ENCODE assay signal across 8 cellular contexts in genomic region chr15:74870496-74871213, GRCh38. TPM values are rescaled to one million over a fixed set of nuclear protein-coding genes. Genes with fewer than 3 reads are reported as not detected.
A peak's percentile ranks its signal among the peaks of the same experiment; 100 is the strongest.
DNase-seq lines count a peak whose midpoint lies in the region; ATAC-seq and TF ChIP-seq lines count a peak whose summit lies in the region.

No MANE protein-coding gene starts in this region.

- no peak for TF ChIP-seq CTCF in mammary epithelial cell (conservative IDR thresholded peaks at IDR 0.05 in 1 of 2, IDR thresholded peaks at IDR 0.05 in 1 of 2; ENCODE audit: extremely low read depth in 1 of 2, insufficient read depth in 1 of 2, low read depth in 1 of 2, low read length in 2 of 2)

- ATAC-seq in naive thymus-derived CD4-positive, alpha-beta T cell: no peak
- ATAC-seq in GM21447 (IDR thresholded peaks at IDR 0.05; ENCODE audit: unreplicated experiment): no peak

- H3K4me1 Mint-ChIP-seq in naive thymus-derived CD4-positive, alpha-beta T cell: peaks cover 47 to 80% (median 68%) of the 10 kb centered on the region in 7 donors

- H3K4me3 ChIP-seq in BLaER1 (peak overlapping the region; percentile 38), HUES64 (ENCODE audit: low read length) (no peak overlapping the region), mammary epithelial cell (replicated peaks in 1 of 3; ENCODE audit: insufficient read depth in 1 of 3, low read depth in 2 of 3, low read length in 3 of 3) (no peak overlapping the region)
- H3K4me3 ChIP-seq in naive thymus-derived CD4-positive, alpha-beta T cell (ENCODE audit: low read length): peak overlapping the region; percentile 12

- H3K36me3 Mint-ChIP-seq in naive thymus-derived CD4-positive, alpha-beta T cell: peaks cover 5 to 43% (median 14%) of the 10 kb centered on the region in 5 donors

- H3K4me3 Mint-ChIP-seq in naive thymus-derived CD4-positive, alpha-beta T cell: peak overlapping the region; percentile 81 to 100 (median 93)

- H2AFZ ChIP-seq in mammary epithelial cell (ENCODE audit: low read depth, low read length): no peak overlapping the region

- peak; percentile 58 for DNase-seq in mammary epithelial cell
- DNase-seq in naive thymus-derived CD4-positive, alpha-beta T cell: no peak
- DNase-seq in AML-193 (lab: John Stamatoyannopoulos, UW): no peak
- DNase-seq in NCI-H82 (lab: John Stamatoyannopoulos, UW): no peak
- no peak for DNase-seq in cerebellar cortex (ENCODE audit: low spot score)

- POLR2A ChIA-PET in naive thymus-derived CD4-positive, alpha-beta T cell (lab: Charles Lee): interaction anchor here (0.6 to 5.1 kb wide), 11 partner anchors 10 to 1033 kb away, joined by 3 to 45 read pairs (median 6); partner anchors contain the start of genes MPI and ULK3

- H3K9me3 ChIP-seq in BLaER1: peaks cover 7% of the 10 kb centered on the region; the same call in 1 of the 2 replicates
- H3K9me3 ChIP-seq in HUES64 (ENCODE audit: insufficient read depth, low read depth, low read length): 0 out of 2 replicates have a peak, but pooled peaks cover 3% of the 10 kb centered on the region
- no peaks in the 10 kb centered on the region for H3K9me3 ChIP-seq in mammary epithelial cell (replicated peaks; ENCODE audit: insufficient read depth, low read length)
- no peaks in the 10 kb centered on the region for H3K9me3 ChIP-seq in naive thymus-derived CD4-positive, alpha-beta T cell (ENCODE audit: control insufficient read depth in 2 of 3, low read length in 3 of 3)

- TSS peak; percentile 6 for BruUV-seq in mammary epithelial cell (replicated peaks; lab: Mats Ljungman, UMichigan)

- 35% methylated on average over 6 of the region's 6 CpGs for WGBS in HUES64
- 4% methylated on average over 6 of the region's 6 CpGs for WGBS in mammary epithelial cell (ENCODE audit: low coverage, missing lambda C conversion rate)

- H3K4me2 ChIP-seq in BLaER1 (peak overlapping the region; percentile 94), mammary epithelial cell (ENCODE audit: insufficient read depth, low read depth, low read length) (peak overlapping the region; percentile 39)

- H3K9ac ChIP-seq in BLaER1 (peak overlapping the region; percentile 73), HUES64 (ENCODE audit: low read depth, low read length) (no peak overlapping the region), mammary epithelial cell (ENCODE audit: insufficient read depth, low read length) (no peak overlapping the region)

- intact Hi-C loops in mammary epithelial cell (cut with micrococcal nuclease): no loop called here
- intact Hi-C loops in naive thymus-derived CD4-positive, alpha-beta T cell (cut with micrococcal nuclease): loop anchor here (5.0 to 10.0 kb wide), 3 partner anchors 83 to 584 kb away; partner anchors contain the start of gene SIN3A (in 2 of the 2)

- H3K27me3 ChIP-seq in BLaER1 (no peaks in the 10 kb centered on the region), HUES64 (ENCODE audit: insufficient read depth, low read length) (no peaks in the 10 kb centered on the region), mammary epithelial cell (ENCODE audit: insufficient read depth, low read length) (no peaks in the 10 kb centered on the region)
- H3K27me3 ChIP-seq in naive thymus-derived CD4-positive, alpha-beta T cell (ENCODE audit: control insufficient read depth in 2 of 2, insufficient read depth in 2 of 2, low read length in 2 of 2): no peaks in the 10 kb centered on the region

- peaks cover 29% of the 10 kb centered on the region for H3K36me3 ChIP-seq in BLaER1
- H3K36me3 ChIP-seq in HUES64 (ENCODE audit: insufficient read depth, low read length): peaks cover 10% of the 10 kb centered on the region
- peaks cover 2% of the 10 kb centered on the region for H3K36me3 ChIP-seq in mammary epithelial cell (ENCODE audit: insufficient read depth, low read length)
- H3K36me3 ChIP-seq in naive thymus-derived CD4-positive, alpha-beta T cell (ENCODE audit: control insufficient read depth in 2 of 3, insufficient read depth in 3 of 3, low read length in 3 of 3): peaks cover 0 to 7% (median 0%) of the 10 kb centered on the region in 3 experiments

- H3K27ac ChIP-seq in BLaER1 (peak overlapping the region; percentile 95), HUES64 (ENCODE audit: low read depth, low read length) (peak overlapping the region; percentile 2; the same call in 1 of the 2 replicates), mammary epithelial cell (ENCODE audit: insufficient read depth, low read depth, low read length) (no peak overlapping the region)
- H3K27ac ChIP-seq in naive thymus-derived CD4-positive, alpha-beta T cell (ENCODE audit: low read depth, low read length): peak overlapping the region; percentile 64

- dilution Hi-C loops in mammary epithelial cell (cut with HindIII; ENCODE audit: low sequenced_read_pairs): no loop called here

- H3K9me3 Mint-ChIP-seq in naive thymus-derived CD4-positive, alpha-beta T cell: peaks cover 0 to 4% (median 0%) of the 10 kb centered on the region in 11 donors

- H3K27me3 Mint-ChIP-seq in naive thymus-derived CD4-positive, alpha-beta T cell: no peaks in the 10 kb centered on the region

- H3K4me1 ChIP-seq in BLaER1 (peaks cover 78% of the 10 kb centered on the region), HUES64 (ENCODE audit: insufficient read depth, low read length) (peaks cover 14% of the 10 kb centered on the region; the same call in 1 of the 2 replicates), mammary epithelial cell (ENCODE audit: insufficient read depth, low read length) (peaks cover 54% of the 10 kb centered on the region)
- H3K4me1 ChIP-seq in naive thymus-derived CD4-positive, alpha-beta T cell (ENCODE audit: control insufficient read depth in 2 of 2, insufficient read depth in 2 of 2, low read length in 2 of 2): peaks cover 59 to 62% of the 10 kb centered on the region in 2 donors

- peak overlapping the region; percentile 68 to 99 (median 90) for H3K27ac Mint-ChIP-seq in naive thymus-derived CD4-positive, alpha-beta T cell

- peaks cover 61% of the 10 kb centered on the region for H3K79me2 ChIP-seq in mammary epithelial cell (ENCODE audit: insufficient read depth, low read length)

- CTCF ChIA-PET in mammary epithelial cell (lab: Charles Lee; ENCODE audit: low non-redundant PET): interaction anchor here (0.5 to 0.7 kb wide), 2 partner anchors 31 to 482 kb away, joined by 3 to 4 read pairs; no protein-coding TSS in a partner anchor
- CTCF ChIA-PET in naive thymus-derived CD4-positive, alpha-beta T cell (lab: Charles Lee): interaction anchor here (1.0 to 5.0 kb wide), 7 partner anchors 10 to 90 kb away, joined by 4 to 30 read pairs (median 6); no protein-coding TSS in a partner anchor

- peaks cover 68% of the 10 kb centered on the region for H4K20me1 ChIP-seq in BLaER1
- H4K20me1 ChIP-seq in mammary epithelial cell (ENCODE audit: insufficient read depth, low read length): no peaks in the 10 kb centered on the region

- in situ Hi-C loops in mammary epithelial cell (cut with MboI; ENCODE audit: low sequenced_read_pairs in 2 of 2): no loop called here

RNA-seq across cellular contexts. Expression of gene SCAMP2, which starts 2.5 kb away (rescaled TPM):
- 19.9 TPM for polyA plus RNA-seq in HUES64 (2013, experiment 1 of 2)
- 25.2 TPM for polyA plus RNA-seq in HUES64 (2013, experiment 2 of 2)
- 10 to 100 TPM; 36.5 to 52.6 TPM for total RNA-seq in mammary epithelial cell
- polyA plus RNA-seq in mammary epithelial cell: 70.6 TPM
- 325 TPM for polyA minus RNA-seq in mammary epithelial cell
- 100 to 1,000 TPM in 3 of 5 experiments, 10 to 100 TPM in 2; 78.9 to 130 (median 116) TPM for total RNA-seq in naive thymus-derived CD4-positive, alpha-beta T cell
- 100 to 1,000 TPM; 131 to 141 TPM for polyA plus RNA-seq in naive thymus-derived CD4-positive, alpha-beta T cell

RNA-seq across cellular contexts. Expression of gene MPI, which starts 19.2 kb away (rescaled TPM):
- polyA plus RNA-seq in HUES64 (2013, experiment 1 of 2): 22.5 TPM
- polyA plus RNA-seq in HUES64 (2013, experiment 2 of 2): 29.9 TPM
- 10 to 100 TPM; 32.1 to 32.7 TPM for total RNA-seq in mammary epithelial cell
- 87.6 TPM for polyA plus RNA-seq in mammary epithelial cell
- 68.4 TPM for polyA minus RNA-seq in mammary epithelial cell
- total RNA-seq in naive thymus-derived CD4-positive, alpha-beta T cell: 10 to 100 TPM; 34.0 to 97.8 (median 80.6) TPM
- polyA plus RNA-seq in naive thymus-derived CD4-positive, alpha-beta T cell: 10 to 100 TPM; 92.5 to 98.3 TPM

RNA-seq across cellular contexts. Expression of gene ULK3, which starts 27.7 kb away (rescaled TPM):
- 23.1 TPM for polyA plus RNA-seq in HUES64 (2013, experiment 1 of 2)
- polyA plus RNA-seq in HUES64 (2013, experiment 2 of 2): 22.9 TPM
- 10 to 100 TPM; 20.0 to 26.3 TPM for total RNA-seq in mammary epithelial cell
- 17.8 TPM for polyA plus RNA-seq in mammary epithelial cell
- 22.1 TPM for polyA minus RNA-seq in mammary epithelial cell
- total RNA-seq in naive thymus-derived CD4-positive, alpha-beta T cell: 100 to 1,000 TPM in 1 of 5 experiments, 10 to 100 TPM in 4; 53.2 to 106 (median 59.2) TPM
- polyA plus RNA-seq in naive thymus-derived CD4-positive, alpha-beta T cell: 10 to 100 TPM; 15.4 to 32.8 TPM

RNA-seq across cellular contexts. Expression of gene FAM219B, which starts 36.0 kb away (rescaled TPM):
- polyA plus RNA-seq in HUES64 (2013, experiment 1 of 2): 28.8 TPM
- 28.1 TPM for polyA plus RNA-seq in HUES64 (2013, experiment 2 of 2)
- 10 to 100 TPM; 64.2 to 89.0 TPM for total RNA-seq in mammary epithelial cell
- 26.5 TPM for polyA plus RNA-seq in mammary epithelial cell
- 18.8 TPM for polyA minus RNA-seq in mammary epithelial cell
- 100 to 1,000 TPM in 2 of 5 experiments, 10 to 100 TPM in 3; 40.5 to 111 (median 99.6) TPM for total RNA-seq in naive thymus-derived CD4-positive, alpha-beta T cell
- 10 to 100 TPM; 20.2 to 27.7 TPM for polyA plus RNA-seq in naive thymus-derived CD4-positive, alpha-beta T cell

RNA-seq across cellular contexts. Expression of gene CPLX3, which starts 44.2 kb away (rescaled TPM):
- polyA plus RNA-seq in HUES64 (2013, experiment 1 of 2): not detected
- 0.19 TPM for polyA plus RNA-seq in HUES64 (2013, experiment 2 of 2)
- not detected for total RNA-seq in mammary epithelial cell
- not detected for polyA plus RNA-seq in mammary epithelial cell
- not detected for polyA minus RNA-seq in mammary epithelial cell
- total RNA-seq in naive thymus-derived CD4-positive, alpha-beta T cell: under 1 TPM in 2 of 5 experiments, not detected in 3; 0.27 to 0.60 TPM
- not detected for polyA plus RNA-seq in naive thymus-derived CD4-positive, alpha-beta T cell

Comparison
In these comparisons a context has a peak if more than half of its experiments do, and no peak if none do; other contexts are left out.
1. H3K4me3 ChIP-seq: peak in BLaER1 (single experiment) and naive thymus-derived CD4-positive, alpha-beta T cell (single experiment); none in HUES64 (single experiment) and mammary epithelial cell (0 of 3).